1 cellular context compared by ENCODE assay signal in genomic region chr16:88647178-88648070, GRCh38.
TF ChIP-seq lines count a peak whose summit lies in the region.

No MANE protein-coding gene starts in this region.

TF ChIP-seq in H1, 55 proteins besides CTCF, POLR2A, EP300 and RAD21:
- TF ChIP-seq BCL11A (IDR thresholded peaks at IDR 0.05; ENCODE audit: low read depth in 2 of 2, low read length in 2 of 2): no peak
- no peak for TF ChIP-seq TCF12 (IDR thresholded peaks at IDR 0.05; ENCODE audit: low read depth, low read length)
- no peak for TF ChIP-seq MAFK (IDR thresholded peaks at IDR 0.05; ENCODE audit: low read depth, low read length)
